ENCODE assay signal across 21 cellular contexts in genomic region chr15:78768096-78768495, GRCh38.
"Had no signal": no experiment of that assay in that cellular context is flagged by ENCODE, and none has a peak within 500 bp of the region (broad histone marks: within the 10 kb centered on the region; RNA-seq: fewer than 3 reads in every experiment).

No MANE protein-coding gene starts in this region.

- H3K27ac Mint-ChIP-seq: activated naive CD8-positive, alpha-beta T cell treated with anti-CD3 and anti-CD28 coated beads, Interleukin-2, amount 50 U/mL, for 24 hours; activated T-helper 1 cell treated with anti-CD3 and anti-CD28 coated beads, Interleukin-12 subunit alpha, Interleukin-12 subunit beta, Interleukin-2, Interleukin-4 antibody, amounts not matched to agents 30 ng/mL and 10 ng/mL and 1 ng/mL, durations not matched to agents 14 hours and 24 hours and 36 hours; nephron progenitor cell had no signal

- FAIRE-seq: pancreas, TTC549 had no signal

- H3K27me3 ChIP-seq: gastrocnemius medialis, heart right ventricle, pancreas, SJSA1, transverse colon had no signal

- DNase-seq: activated CD4-positive, alpha-beta T cell treated with anti-CD3 and anti-CD28 coated beads, Interleukin-2, amount 50 U/mL, for 1 hour; activated CD4-positive, CD25-positive, alpha-beta regulatory T cell; activated CD8-positive, alpha-beta memory T cell treated with anti-CD3 and anti-CD28 coated beads for 24 hours; activated naive CD4-positive, alpha-beta T cell; activated naive CD8-positive, alpha-beta T cell treated with anti-CD3 and anti-CD28 coated beads, Interleukin-2, amount 50 U/mL, for 24 hours; cerebellar nuclear complex; dermis blood vessel endothelial cell; heart right ventricle; nephron progenitor cell; stimulated activated CD4-positive, alpha-beta T cell treated with anti-CD3 and anti-CD28 coated beads, Interleukin-4, amount 100 ng/mL, for 24 hours; stimulated activated CD8-positive, alpha-beta memory T cell treated with anti-CD3 and anti-CD28 coated beads, Interleukin-4, amount 100 ng/mL, for 48 hours; stimulated activated naive CD4-positive, alpha-beta T cell treated with Interleukin-2 at 50 U/mL for 16 hours; substantia nigra; SW 1271 had no signal

- H3K27ac ChIP-seq: gastrocnemius medialis, heart right ventricle, pancreas, SJSA1, skin epidermis, transverse colon had no signal

- H3K9me3 ChIP-seq: gastrocnemius medialis, heart right ventricle, pancreas, SJSA1, transverse colon had no signal

- H3K9me3 Mint-ChIP-seq: activated naive CD8-positive, alpha-beta T cell treated with anti-CD3 and anti-CD28 coated beads, Interleukin-2, amount 50 U/mL, for 24 hours; activated T-helper 1 cell treated with anti-CD3 and anti-CD28 coated beads, Interleukin-12 subunit alpha, Interleukin-12 subunit beta, Interleukin-2, Interleukin-4 antibody, amounts not matched to agents 30 ng/mL and 10 ng/mL and 1 ng/mL, durations not matched to agents 14 hours and 24 hours and 36 hours; nephron progenitor cell had no signal

- H3K36me3 ChIP-seq: gastrocnemius medialis, pancreas, SJSA1, transverse colon had no signal

- H3K4me1 ChIP-seq: gastrocnemius medialis, pancreas, SJSA1, transverse colon had no signal

- H3K27me3 Mint-ChIP-seq: activated naive CD8-positive, alpha-beta T cell treated with anti-CD3 and anti-CD28 coated beads, Interleukin-2, amount 50 U/mL, for 24 hours had no signal

- H3K4me3 ChIP-seq: gastrocnemius medialis, heart right ventricle, pancreas, SJSA1, skin epidermis, transverse colon had no signal

- ATAC-seq: activated naive CD8-positive, alpha-beta T cell treated with anti-CD3 and anti-CD28 coated beads, Interleukin-2, amount 50 U/mL, for 24 hours; gastrocnemius medialis; heart right ventricle; pancreas had no signal

- H3K4me3 Mint-ChIP-seq: activated naive CD8-positive, alpha-beta T cell treated with anti-CD3 and anti-CD28 coated beads, Interleukin-2, amount 50 U/mL, for 24 hours; activated T-helper 1 cell treated with anti-CD3 and anti-CD28 coated beads, Interleukin-12 subunit alpha, Interleukin-12 subunit beta, Interleukin-2, Interleukin-4 antibody, amounts not matched to agents 30 ng/mL and 10 ng/mL and 1 ng/mL, durations not matched to agents 14 hours and 24 hours and 36 hours; nephron progenitor cell had no signal
